1 cellular context compared by ENCODE assay signal in genomic region chr6:15662246-15663056, GRCh38.
A peak's percentile ranks its signal among the peaks of the same experiment; 100 is the strongest.
TF ChIP-seq lines count a peak whose summit lies in the region.

Gene DTNBP1 (minus strand): TSS chr6:15663028. CDS start chr6:15662869, 159 bp downstream.

TF ChIP-seq in K562, 482 proteins besides CTCF, POLR2A, EP300 and RAD21 (continued from another document and continues in another):
- TF ChIP-seq ZNF764 (CRISPR knock-in tag; IDR thresholded peaks at IDR 0.05; ENCODE audit: low read depth) (no peak), RAD51 (IDR thresholded peaks at IDR 0.05; ENCODE audit: borderline replicate concordance, low read depth) (peak; percentile 60), ARHGAP35 (IDR thresholded peaks at IDR 0.05; ENCODE audit: partially characterized antibody) (no peak), PRMT5 (CRISPR knock-in tag; IDR thresholded peaks at IDR 0.05) (no peak), MEIS2 (IDR thresholded peaks at IDR 0.05; ENCODE audit: partially characterized antibody) (no peak), RBBP5 (IDR thresholded peaks at IDR 0.05; ENCODE audit: borderline replicate concordance, insufficient read depth, low read length, poor library complexity, severe bottlenecking) (peak; percentile 94), LCOR (CRISPR knock-in tag; IDR thresholded peaks at IDR 0.05) (no peak), ZNF75A (CRISPR knock-in tag; IDR thresholded peaks at IDR 0.05) (no peak), ZNF232 (CRISPR knock-in tag; IDR thresholded peaks at IDR 0.05) (no peak), SRSF9 (IDR thresholded peaks at IDR 0.05; ENCODE audit: borderline replicate concordance, low read depth, low read length) (no peak), FOXP4 (CRISPR knock-in tag; IDR thresholded peaks at IDR 0.05; ENCODE audit: borderline replicate concordance) (no peak; the same call in 1 of the 2 replicates), ZNF512 (tag; IDR thresholded peaks at IDR 0.05) (no peak), PURB (CRISPR knock-in tag; IDR thresholded peaks at IDR 0.05; ENCODE audit: low read depth) (no peak), ZNF24 (IDR thresholded peaks at IDR 0.05) (no peak), CHD2 (IDR thresholded peaks at IDR 0.05; ENCODE audit: low read depth, low read length) (no peak), CHD4 (IDR thresholded peaks at IDR 0.05; ENCODE audit: insufficient read depth, insufficient replicate concordance, low read depth, low read length, poor library complexity, severe bottlenecking) (no peak), ZNF263 (CRISPR knock-in tag; IDR thresholded peaks at IDR 0.05; ENCODE audit: borderline replicate concordance) (peak; percentile 71; the same call in 1 of the 2 replicates), IRF2 (CRISPR knock-in tag; IDR thresholded peaks at IDR 0.05) (no peak), SMARCB1 (IDR thresholded peaks at IDR 0.05; ENCODE audit: insufficient read length, low read depth) (peak; percentile 57), MED1 (CRISPR knock-in tag; IDR thresholded peaks at IDR 0.05; ENCODE audit: borderline replicate concordance) (no peak), GTF2E2 (tag; IDR thresholded peaks at IDR 0.05) (no peak), FOXJ3 (CRISPR knock-in tag; IDR thresholded peaks at IDR 0.05) (no peak), MCM5 (IDR thresholded peaks at IDR 0.05; ENCODE audit: low read depth) (no peak), TEAD1 (CRISPR knock-in tag; IDR thresholded peaks at IDR 0.05) (peak in 1 of 2 experiments; percentile 82; a peak in 1 of 4 replicates), MCM2 (IDR thresholded peaks at IDR 0.05; ENCODE audit: low read depth) (no peak), VEZF1 (CRISPR knock-in tag; IDR thresholded peaks at IDR 0.05) (peak; percentile 77), HNRNPLL (IDR thresholded peaks at IDR 0.05; ENCODE audit: low read depth, low read length, poor library complexity, severe bottlenecking) (peak; percentile 75), THRAP3 (IDR thresholded peaks at IDR 0.05; ENCODE audit: borderline replicate concordance) (no peak), SIN3A (IDR thresholded peaks at IDR 0.05; ENCODE audit: borderline replicate concordance in 2 of 2, control insufficient read depth in 1 of 2, low read depth in 2 of 2, low read length in 2 of 2) (peak; percentile 74 to 78; a peak in 2 of 4 replicates), ZNF175 (CRISPR knock-in tag; IDR thresholded peaks at IDR 0.05; ENCODE audit: low read depth) (no peak), ZNF184 (CRISPR knock-in tag; IDR thresholded peaks at IDR 0.05) (no peak), ZNF592 (IDR thresholded peaks at IDR 0.05) (peak; percentile 52; the same call in 1 of the 2 replicates), SIRT6 (IDR thresholded peaks at IDR 0.05; ENCODE audit: low read depth, low read length) (no peak), NKRF (IDR thresholded peaks at IDR 0.05; ENCODE audit: borderline replicate concordance) (no peak), ATF7 (IDR thresholded peaks at IDR 0.05) (peak; percentile 42), THAP7 (CRISPR knock-in tag; IDR thresholded peaks at IDR 0.05) (0 out of 2 replicates have a peak, but pooled peaks have one; percentile 34), CBFA2T2 (conservative IDR thresholded peaks at IDR 0.05) (peak; percentile 10; the same call in 1 of the 2 replicates), ZNF589 (CRISPR knock-in tag; IDR thresholded peaks at IDR 0.05; ENCODE audit: low read depth) (no peak), ZNF655 (CRISPR knock-in tag; IDR thresholded peaks at IDR 0.05) (no peak), GMEB1 (CRISPR knock-in tag; IDR thresholded peaks at IDR 0.05) (peak; percentile 59), TRIM28 (IDR thresholded peaks at IDR 0.05) (no peak), ZNF408 (CRISPR knock-in tag; IDR thresholded peaks at IDR 0.05; ENCODE audit: low read depth) (no peak), RUNX1 (IDR thresholded peaks at IDR 0.05; ENCODE audit: low read depth) (no peak), SMC3 (conservative IDR thresholded peaks at IDR 0.05; ENCODE audit: insufficient read depth, low read depth, low read length) (no peak), ZNF740 (CRISPR knock-in tag; IDR thresholded peaks at IDR 0.05) (peak; percentile 97), ZNF740 (tag; IDR thresholded peaks at IDR 0.05) (peak in 1 of 2 experiments; percentile 92; a peak in 2 of 4 replicates), HBP1 (CRISPR knock-in tag; IDR thresholded peaks at IDR 0.05) (no peak)
